13 cellular contexts compared by ENCODE assay signal in the genomic region with DNA sequence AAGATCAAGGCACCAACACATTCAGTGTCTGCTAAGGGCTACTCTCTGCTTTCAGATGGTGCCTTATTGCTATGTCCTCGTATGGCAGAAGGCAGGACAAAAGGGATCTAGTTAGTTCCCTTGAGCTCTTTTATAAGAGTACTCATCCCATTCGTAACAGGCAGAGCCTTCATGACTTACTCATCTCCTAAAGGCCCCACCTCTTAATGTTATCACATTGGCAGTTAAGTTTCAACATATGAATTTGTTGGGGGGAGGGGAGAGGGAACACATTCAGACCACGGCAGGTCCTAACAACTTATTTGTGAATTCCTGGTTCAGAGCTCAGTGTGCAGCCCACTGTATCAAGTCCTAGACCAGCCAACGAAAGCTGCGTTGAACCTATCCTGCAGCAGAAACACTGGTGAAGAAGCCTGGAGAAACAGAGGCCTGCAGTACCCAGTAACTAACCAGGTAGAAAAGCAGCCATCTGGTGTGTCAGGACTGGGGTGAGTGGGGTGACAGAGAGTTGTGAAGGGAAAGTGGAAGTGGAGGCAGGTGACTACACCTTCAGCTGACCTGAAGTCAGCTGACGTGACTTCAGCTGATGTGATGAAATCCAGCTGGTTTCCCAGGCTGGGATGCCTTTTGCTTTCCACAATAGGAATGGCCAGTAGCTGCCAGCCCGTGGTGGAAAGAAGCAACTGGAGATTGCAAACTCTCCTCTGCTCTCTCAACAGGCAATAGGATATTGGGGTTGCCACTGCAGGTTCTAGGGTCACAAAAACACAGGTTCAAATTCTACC.
DNase-seq lines count a peak whose midpoint lies in the region; ATAC-seq and TF ChIP-seq lines count a peak whose summit lies in the region.
"Had no signal": no experiment of that assay in that cellular context is flagged by ENCODE, and none has a peak within 500 bp of the region (broad histone marks: within the 10 kb centered on the region; RNA-seq: fewer than 3 reads in every experiment).

No MANE protein-coding gene starts in this region.

- H3K27me3 ChIP-seq in heart right ventricle: no peaks in the 10 kb centered on the region
- H3K27me3 ChIP-seq in right atrium auricular region: no peaks in the 10 kb centered on the region
- no peaks in the 10 kb centered on the region for H3K27me3 ChIP-seq in left ventricle myocardium inferior (ENCODE audit: low read depth)
- no peaks in the 10 kb centered on the region for H3K27me3 ChIP-seq in ascending aorta

- peak in 1 of 2 donors; percentile 11 for DNase-seq in heart right ventricle
- no peak for DNase-seq in right atrium auricular region (ENCODE audit: low spot score)
- peak; percentile 74 for DNase-seq in amniotic epithelial cell (ENCODE audit: low read depth)
- DNase-seq in left ventricle myocardium inferior: no peak
- DNase-seq in ascending aorta (ENCODE audit: low spot score in 2 of 2): no peak
- no peak for DNase-seq in NCI-H69 (lab: John Stamatoyannopoulos, UW)
- no peak for DNase-seq in hepatic stellate cell (ENCODE audit: low spot score)
- DNase-seq: amniotic stem cell, NCI-H2081, NCI-H526 treated with DMSO at 0.1 percent for 48 hours, retina, RPMI8226 had no signal

- no peak overlapping the region for H3K4me3 ChIP-seq in heart right ventricle
- no peak overlapping the region for H3K4me3 ChIP-seq in right atrium auricular region
- no peak overlapping the region for H3K4me3 ChIP-seq in left ventricle myocardium inferior
- H3K4me3 ChIP-seq in ascending aorta: no peak overlapping the region

- ATAC-seq in heart right ventricle: peak in 5 of 8 donors; percentile 32 to 61 (median 45)
- ATAC-seq in HG02970 (IDR thresholded peaks at IDR 0.05; ENCODE audit: low FRiP score, unreplicated experiment): no peak

- no peaks in the 10 kb centered on the region for H3K36me3 ChIP-seq in heart right ventricle
- H3K36me3 ChIP-seq in right atrium auricular region: no peaks in the 10 kb centered on the region
- no peaks in the 10 kb centered on the region for H3K36me3 ChIP-seq in left ventricle myocardium inferior
- no peaks in the 10 kb centered on the region for H3K36me3 ChIP-seq in ascending aorta

- peaks cover 4 to 29% (median 10%) of the 10 kb centered on the region in 9 donors for H3K4me1 ChIP-seq in heart right ventricle
- H3K4me1 ChIP-seq in right atrium auricular region: peaks cover 0 to 9% of the 10 kb centered on the region in 2 donors
- H3K4me1 ChIP-seq in left ventricle myocardium inferior: peaks cover 19% of the 10 kb centered on the region
- peaks cover 0 to 8% of the 10 kb centered on the region in 2 donors for H3K4me1 ChIP-seq in ascending aorta

- TF ChIP-seq CTCF in heart right ventricle (IDR thresholded peaks at IDR 0.05) (no peak), right atrium auricular region (IDR thresholded peaks at IDR 0.05) (no peak), left ventricle myocardium inferior (IDR thresholded peaks at IDR 0.05; ENCODE audit: borderline replicate concordance) (no peak), ascending aorta (IDR thresholded peaks at IDR 0.05) (no peak)

- peaks cover 0 to 4% (median 0%) of the 10 kb centered on the region in 11 donors for H3K9me3 ChIP-seq in heart right ventricle
- no peaks in the 10 kb centered on the region for H3K9me3 ChIP-seq in right atrium auricular region
- H3K9me3 ChIP-seq in left ventricle myocardium inferior (replicated peaks): no peaks in the 10 kb centered on the region
- no peaks in the 10 kb centered on the region for H3K9me3 ChIP-seq in ascending aorta

- H3K27ac ChIP-seq in heart right ventricle (peak overlapping the region in 6 of 10 donors; percentile 30 to 86 (median 80)), right atrium auricular region (no peak overlapping the region), left ventricle myocardium inferior (replicated peaks) (peak overlapping the region; percentile 77), ascending aorta (peak overlapping the region in 1 of 2 donors; percentile 67)

- intact Hi-C loops in heart right ventricle (cut with DNase I): no loop called here
- intact Hi-C loops in left ventricle myocardium inferior (cut with micrococcal nuclease): no loop called here
- intact Hi-C loops in ascending aorta (cut with DNase I): no loop called here

- WGBS in heart right ventricle, 2 donors: 69 to 78% methylated on average over 7 of the region's 7 CpGs

Comparison
In these comparisons a context has a peak if more than half of its experiments do, and no peak if none do; other contexts are left out.
1. H3K27ac ChIP-seq: peak in heart right ventricle (6 of 10) and left ventricle myocardium inferior (single experiment); none in right atrium auricular region (0 of 2).